ENCODE assay signal across 17 cellular contexts in genomic region chr22:19064354-19065054, GRCh38.
"Had no signal": no experiment of that assay in that cellular context is flagged by ENCODE, and none has a peak within 500 bp of the region (broad histone marks: within the 10 kb centered on the region; RNA-seq: fewer than 3 reads in every experiment).

No MANE protein-coding gene starts in this region.

- H3K9me3 ChIP-seq: left lung, neutrophil, pancreas, psoas muscle, tibial artery had no signal

- H3K27ac ChIP-seq: left lung, neutrophil, pancreas, psoas muscle, tibial artery had no signal

- H3K4me3 ChIP-seq: left lung, pancreas, psoas muscle, smooth muscle cell, tibial artery had no signal

- H3K27me3 ChIP-seq: left lung, neutrophil, pancreas, tibial artery had no signal

- ATAC-seq: activated CD8-positive, alpha-beta T cell treated with anti-CD3 and anti-CD28 coated beads, Interleukin-2, amount 10 ng/mL, durations not matched to agents 7 days and 5 days; activated naive CD8-positive, alpha-beta T cell treated with anti-CD3 and anti-CD28 coated beads, Interleukin-2, amount 50 U/mL, for 24 hours; activated T-cell treated with anti-CD3 and anti-CD28 coated beads, Interleukin-2, amount 50 U/mL, for 4 hours; left lung; pancreas; psoas muscle; sciatic nerve; stimulated activated naive CD8-positive, alpha-beta T cell treated with anti-CD3 and anti-CD28 coated beads, Interleukin-15, amount 100 ng/mL, for 72 hours; T-cell had no signal

- DNase-seq: activated CD4-positive, alpha-beta T cell treated with anti-CD3 and anti-CD28 coated beads for 1 hour; activated CD4-positive, alpha-beta T cell treated with anti-CD3 and anti-CD28 coated beads, Interleukin-2, amount 50 U/mL, for 1 hour; activated CD8-positive, alpha-beta T cell treated with anti-CD3 and anti-CD28 coated beads, Interleukin-2, amount 10 ng/mL, durations not matched to agents 7 days and 5 days; activated naive CD4-positive, alpha-beta T cell treated with anti-CD3 and anti-CD28 coated beads for 36 hours; activated naive CD8-positive, alpha-beta T cell treated with anti-CD3 and anti-CD28 coated beads, Interleukin-2, amount 50 U/mL, for 24 hours; activated T-cell treated with anti-CD3 and anti-CD28 coated beads, Interleukin-2, amount 50 U/mL, for 4 hours; effector CD4-positive, alpha-beta T cell; left lung; psoas muscle; stimulated activated CD4-positive, alpha-beta T cell treated with anti-CD3 and anti-CD28 coated beads, Interleukin-2, amount 100 ng/mL, for 48 hours; stimulated activated naive CD8-positive, alpha-beta T cell treated with anti-CD3 and anti-CD28 coated beads, Interleukin-15, amount 100 ng/mL, for 72 hours had no signal

- H3K4me1 ChIP-seq: left lung, tibial artery had no signal
